ENCODE assay signal across 11 cellular contexts in genomic region chr19:10789876-10790275, GRCh38. TPM values are rescaled to one million over a fixed set of nuclear protein-coding genes. Genes with fewer than 3 reads are reported as not detected.
"Had no signal": no experiment of that assay in that cellular context is flagged by ENCODE, and none has a peak within 500 bp of the region (broad histone marks: within the 10 kb centered on the region; RNA-seq: fewer than 3 reads in every experiment).

No MANE protein-coding gene starts in this region.

- H3K4me1 ChIP-seq: HAP-1 had no signal

- FAIRE-seq: HepG2 had no signal

- DNase-seq: GM23248, GOT3, H7, HFFc6, KBM-7 had no signal

- H2AFZ ChIP-seq: GM23248 had no signal

- H3K9me3 ChIP-seq: HAP-1 had no signal

- ATAC-seq: HCT116, HepG2 had no signal

- H3K4me3 ChIP-seq: GM23248, HAP-1 had no signal

- H3K27ac ChIP-seq: GM23248, HL-60 had no signal

RNA-seq across cellular contexts. Expression of gene C19orf38, which starts 58.3 kb away (rescaled TPM):
- total RNA-seq: H4, HepG2, HT1080 had no signal
